ENCODE assay signal across 10 cellular contexts in the genomic region with DNA sequence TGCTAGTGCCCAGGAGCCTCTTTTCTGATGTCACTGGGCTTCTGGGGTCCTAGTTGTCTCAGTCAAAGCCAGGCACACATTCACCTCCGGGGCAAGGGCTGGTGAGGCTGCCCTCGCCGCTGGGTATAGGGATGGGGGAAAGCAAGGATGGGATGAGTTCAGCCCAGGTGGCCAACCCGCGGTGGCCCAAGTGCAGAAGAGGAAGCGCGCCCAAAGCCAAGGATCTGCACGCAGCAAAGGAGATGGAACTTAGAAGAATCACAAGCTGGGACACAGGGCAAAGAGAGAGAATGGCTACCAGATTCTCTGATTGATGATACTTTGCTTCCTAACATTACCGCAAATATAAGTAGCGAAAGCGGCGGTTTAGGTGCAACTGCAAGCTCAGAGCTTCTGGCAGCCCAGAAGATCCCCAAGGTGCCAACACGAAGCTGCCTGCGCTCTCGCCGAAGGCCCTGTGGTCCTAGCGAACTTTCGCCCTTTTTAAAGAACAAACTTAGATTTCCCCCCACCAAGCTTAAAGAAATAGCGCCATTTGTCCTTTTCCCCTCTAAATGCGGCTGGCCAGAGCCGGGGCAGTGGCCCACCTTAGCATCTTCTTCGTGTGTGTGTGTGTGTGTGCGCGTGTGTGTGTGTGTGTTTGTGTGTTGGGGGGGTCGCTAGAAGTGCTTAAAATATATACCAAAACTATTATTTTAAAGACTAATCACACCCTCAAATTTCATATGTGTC. TPM values are rescaled to one million over a fixed set of nuclear protein-coding genes. Genes with fewer than 3 reads are reported as not detected.
A peak's percentile ranks its signal among the peaks of the same experiment; 100 is the strongest.
DNase-seq lines count a peak whose midpoint lies in the region; ATAC-seq, FAIRE-seq and TF ChIP-seq lines count a peak whose summit lies in the region.
"Had no signal": no experiment of that assay in that cellular context is flagged by ENCODE, and none has a peak within 500 bp of the region (broad histone marks: within the 10 kb centered on the region; RNA-seq: fewer than 3 reads in every experiment).

No MANE protein-coding gene starts in this region.

- H3K27ac Mint-ChIP-seq in dendritic cell treated with granulocyte-macrophage colony-stimulating factor and Interleukin-4, amounts not matched to agents 40 ng/mL and 50 ng/mL, for 4 days, result no peak overlapping the region
- H3K27ac Mint-ChIP-seq in neural crest cell (ENCODE audit: unreplicated experiment), result no peak overlapping the region

- intact Hi-C loops in dendritic cell treated with granulocyte-macrophage colony-stimulating factor and Interleukin-4, amounts not matched to agents 40 ng/mL and 50 ng/mL, for 4 days (cut with micrococcal nuclease), result loop anchor here (10.0 kb wide), 1 partner anchor 648 kb away; no protein-coding TSS in a partner anchor

- H3K4me3 Mint-ChIP-seq in dendritic cell treated with granulocyte-macrophage colony-stimulating factor and Interleukin-4, amounts not matched to agents 40 ng/mL and 50 ng/mL, for 4 days, result peak overlapping the region; percentile 78
- peak overlapping the region; percentile 81 for H3K4me3 Mint-ChIP-seq in neural crest cell

- H3K4me1 Mint-ChIP-seq in dendritic cell treated with granulocyte-macrophage colony-stimulating factor and Interleukin-4, amounts not matched to agents 40 ng/mL and 50 ng/mL, for 4 days (ENCODE audit: low read depth), result peaks cover 46% of the 10 kb centered on the region
- peaks cover 33% of the 10 kb centered on the region for H3K4me1 Mint-ChIP-seq in neural crest cell

- H3K4me1 ChIP-seq in A549 (peaks cover 33% of the 10 kb centered on the region), HUES6 (ENCODE audit: control insufficient read depth, insufficient read depth, low read length) (peaks cover 19% of the 10 kb centered on the region)

- POLR2A ChIA-PET in A549 (lab: Yijun Ruan, JAX), result no interaction called here

- TF ChIP-seq CTCF in A549 (IDR thresholded peaks at IDR 0.05) (no peak), neural crest cell (conservative IDR thresholded peaks at IDR 0.05) (no peak)

- TF ChIP-seq EP300 in A549 (IDR thresholded peaks at IDR 0.05), result no peak

- peak overlapping the region; percentile 93 for H3K4me2 ChIP-seq in A549

- TF ChIP-seq POLR2A in A549 (IDR thresholded peaks at IDR 0.05; ENCODE audit: low read length), result no peak

- H3K27ac ChIP-seq in A549, result no peak overlapping the region
- H3K27ac ChIP-seq in HUES6 (ENCODE audit: low read depth, low read length), result no peak overlapping the region
- H3K27ac ChIP-seq: SK-N-MC had no signal

- no peak for ATAC-seq in A549
- ATAC-seq in HG03196 (IDR thresholded peaks at IDR 0.05; ENCODE audit: unreplicated experiment), result no peak
- no peak for ATAC-seq in GM21526 (IDR thresholded peaks at IDR 0.05; ENCODE audit: low FRiP score, unreplicated experiment)
- no peak for ATAC-seq in left lobe of liver

- H3K9me3 ChIP-seq in A549 (no peaks in the 10 kb centered on the region), HUES6 (ENCODE audit: control insufficient read depth, insufficient read depth, low read depth, low read length) (no peaks in the 10 kb centered on the region)

- no peaks in the 10 kb centered on the region for H3K36me3 Mint-ChIP-seq in dendritic cell treated with granulocyte-macrophage colony-stimulating factor and Interleukin-4, amounts not matched to agents 40 ng/mL and 50 ng/mL, for 4 days (ENCODE audit: low read depth)
- H3K36me3 Mint-ChIP-seq in neural crest cell (ENCODE audit: low read depth), result no peaks in the 10 kb centered on the region

- H3K27me3 Mint-ChIP-seq in dendritic cell treated with granulocyte-macrophage colony-stimulating factor and Interleukin-4, amounts not matched to agents 40 ng/mL and 50 ng/mL, for 4 days, result peaks cover 84% of the 10 kb centered on the region
- peaks cover 97% of the 10 kb centered on the region for H3K27me3 Mint-ChIP-seq in neural crest cell (ENCODE audit: low read depth)

- peak in 1 of 2 experiments; percentile 15 for DNase-seq in A549 (ENCODE audit: low read depth in 1 of 2, low spot score in 1 of 2)
- DNase-seq in neural crest cell (ENCODE audit: low read depth, low spot score), result no peak
- no peak for DNase-seq in left lobe of liver (ENCODE audit: low spot score)
- no peak for DNase-seq in stimulated activated naive CD4-positive, alpha-beta T cell (lab: John Stamatoyannopoulos, UW)

- no peak for TF ChIP-seq RAD21 in A549 (conservative IDR thresholded peaks at IDR 0.05 in 1 of 2, IDR thresholded peaks at IDR 0.05 in 1 of 2)

- no peak overlapping the region for H3K4me3 ChIP-seq in A549
- H3K4me3 ChIP-seq in HUES6 (ENCODE audit: low read depth, low read length), result peak overlapping the region; percentile 81
- H3K4me3 ChIP-seq: SK-N-MC had no signal

- no peaks in the 10 kb centered on the region for H3K9me3 Mint-ChIP-seq in dendritic cell treated with granulocyte-macrophage colony-stimulating factor and Interleukin-4, amounts not matched to agents 40 ng/mL and 50 ng/mL, for 4 days
- H3K9me3 Mint-ChIP-seq in neural crest cell, result no peaks in the 10 kb centered on the region

- FAIRE-seq in A549 (lab: Jason Lieb, UNC), result no peak

- peak overlapping the region; percentile 7 for H3K9ac ChIP-seq in HUES6 (ENCODE audit: low read length)

- 16% methylated on average over 24 of the region's 25 CpGs for WGBS in A549 (ENCODE audit: missing lambda C conversion rate)

- peaks cover 98% of the 10 kb centered on the region for H3K27me3 ChIP-seq in HUES6 (ENCODE audit: control insufficient read depth, insufficient read depth, low read length)

- H3K36me3 ChIP-seq in HUES6 (ENCODE audit: control insufficient read depth, insufficient read depth, low read length), result no peaks in the 10 kb centered on the region

- CTCF ChIA-PET in A549 (lab: Yijun Ruan, JAX), result no interaction called here

TF ChIP-seq in A549, 52 proteins besides CTCF, POLR2A, EP300 and RAD21:
- no peak for TF ChIP-seq CHD4 (IDR thresholded peaks at IDR 0.05; ENCODE audit: borderline replicate concordance)

RNA-seq across cellular contexts. Expression of gene MKX, which starts 0.9 kb away (rescaled TPM):
- polyA plus RNA-seq in A549 (2011; rRNA removed) (0.03 TPM in 1 of 2 replicates, not detected in the other), A549 (2017; fragmentation: RNase III; extraction: RNeasy Plus Mini Kit Qiagen cat#74134 plus additional on column Dnase treatment) (not detected in 3 replicates)
- polyA plus RNA-seq in A549 (2012; cell fraction: cytosol; rRNA removed), result 0.03 TPM in 1 of 2 replicates, not detected in the other
- not detected in 2 replicates for polyA plus RNA-seq in A549 (2012; cell fraction: nucleus; rRNA removed)
- polyA minus RNA-seq in A549 (2011; rRNA and poly(A)+ RNA removed), result 0.24 TPM in 1 of 2 replicates, not detected in the other
- total RNA-seq in neural crest cell (0.30 TPM in 1 of 2 replicates, not detected in the other), left lobe of liver (0.30 TPM)
- total RNA-seq: dermis microvascular lymphatic vessel endothelial cell had no signal
